In genomic region chr17:60135951-60136666, GRCh38 we compare ENCODE assay signal across 10 cellular contexts. TPM values are rescaled to one million over a fixed set of nuclear protein-coding genes. Genes with fewer than 3 reads are reported as not detected.
DNase-seq lines count a peak whose midpoint lies in the region; ATAC-seq, FAIRE-seq and TF ChIP-seq lines count a peak whose summit lies in the region.
"Had no signal": no experiment of that assay in that cellular context is flagged by ENCODE, and none has a peak within 500 bp of the region (broad histone marks: within the 10 kb centered on the region; RNA-seq: fewer than 3 reads in every experiment).

No MANE protein-coding gene starts in this region.

- peaks cover 42% of the 10 kb centered on the region for H3K27me3 Mint-ChIP-seq in activated CD8-positive, alpha-beta T cell treated with anti-CD3 and anti-CD28 coated beads, Interleukin-2, amount 10 ng/mL, durations not matched to agents 7 days and 5 days (ENCODE audit: low read depth)

- no peaks in the 10 kb centered on the region for H3F3A ChIP-seq in smooth muscle cell (ENCODE audit: low read depth)

- TF ChIP-seq POLR2A in GM12891 (IDR thresholded peaks at IDR 0.05; ENCODE audit: low read depth, low read length) = no peak

- H3K4me3 ChIP-seq in HUES6 (ENCODE audit: low read depth, low read length) = peak overlapping the region; percentile 84
- H3K4me3 ChIP-seq in iPS-11a (ENCODE audit: low read depth, low read length) = peak overlapping the region; percentile 81
- H3K4me3 ChIP-seq in smooth muscle cell = peak overlapping the region; percentile 61

- POLR2A ChIA-PET in activated CD8-positive, alpha-beta T cell treated with anti-CD3 and anti-CD28 coated beads, Interleukin-2, amount 10 ng/mL, durations not matched to agents 7 days and 5 days (lab: Charles Lee) = no interaction called here

- H3K9me3 ChIP-seq in HUES6 (ENCODE audit: control insufficient read depth, insufficient read depth, low read depth, low read length) = no peaks in the 10 kb centered on the region
- no peaks in the 10 kb centered on the region for H3K9me3 ChIP-seq in smooth muscle cell (replicated peaks; ENCODE audit: low read depth)

- WGBS in smooth muscle cell (ENCODE audit: low lambda C conversion rate) = 85% methylated on average over 13 of the region's 13 CpGs

- H3K9ac ChIP-seq in HUES6 (ENCODE audit: low read length) (no peak overlapping the region), smooth muscle cell (ENCODE audit: low read depth) (no peak overlapping the region)

- H3K4me1 ChIP-seq in HUES6 (ENCODE audit: control insufficient read depth, insufficient read depth, low read length) (peaks cover 7% of the 10 kb centered on the region; the same call in 1 of the 2 replicates), smooth muscle cell (ENCODE audit: low read depth) (peaks cover 5% of the 10 kb centered on the region)

- CTCF ChIA-PET in activated CD8-positive, alpha-beta T cell treated with anti-CD3 and anti-CD28 coated beads, Interleukin-2, amount 10 ng/mL, durations not matched to agents 7 days and 5 days (lab: Charles Lee) = no interaction called here

- H2AFZ ChIP-seq in smooth muscle cell (ENCODE audit: low read depth) = no peak overlapping the region

- no peak for TF ChIP-seq CTCF in smooth muscle cell (IDR thresholded peaks at IDR 0.05; ENCODE audit: borderline replicate concordance, insufficient read depth, poor library complexity, severe bottlenecking)

- no peaks in the 10 kb centered on the region for H4K20me1 ChIP-seq in smooth muscle cell (ENCODE audit: low read depth)

- H3K36me3 ChIP-seq in HUES6 (ENCODE audit: control insufficient read depth, insufficient read depth, low read length) (no peaks in the 10 kb centered on the region), smooth muscle cell (ENCODE audit: low read depth) (no peaks in the 10 kb centered on the region)

- H3K27ac ChIP-seq in HUES6 (ENCODE audit: low read depth, low read length) = no peak overlapping the region
- H3K27ac ChIP-seq in smooth muscle cell (ENCODE audit: low read depth) = no peak overlapping the region

- no peak for DNase-seq in activated CD8-positive, alpha-beta T cell treated with anti-CD3 and anti-CD28 coated beads, Interleukin-2, amount 10 ng/mL, durations not matched to agents 7 days and 5 days
- DNase-seq in smooth muscle cell (lab: John Stamatoyannopoulos, UW; ENCODE audit: unreplicated experiment) (no peak), NCI-H128 (lab: John Stamatoyannopoulos, UW; ENCODE audit: unreplicated experiment) (no peak), iPS-NIHi7 (ENCODE audit: extremely low spot score) (no peak), GM12891 (ENCODE audit: insufficient read length, low spot score) (no peak)
- DNase-seq: cortex of kidney had no signal

- no peak for FAIRE-seq in GM12891 (lab: Jason Lieb, UNC)

- H3K9me3 Mint-ChIP-seq in activated CD8-positive, alpha-beta T cell treated with anti-CD3 and anti-CD28 coated beads, Interleukin-2, amount 10 ng/mL, durations not matched to agents 7 days and 5 days (ENCODE audit: insufficient read depth) = no peaks in the 10 kb centered on the region

- peaks cover 27% of the 10 kb centered on the region for H3K4me1 Mint-ChIP-seq in activated CD8-positive, alpha-beta T cell treated with anti-CD3 and anti-CD28 coated beads, Interleukin-2, amount 10 ng/mL, durations not matched to agents 7 days and 5 days (ENCODE audit: low read depth)

- H3K27ac Mint-ChIP-seq in activated CD8-positive, alpha-beta T cell treated with anti-CD3 and anti-CD28 coated beads, Interleukin-2, amount 10 ng/mL, durations not matched to agents 7 days and 5 days = no peak overlapping the region

- peak overlapping the region; percentile 96 for H3K4me2 ChIP-seq in smooth muscle cell

- ATAC-seq in activated CD8-positive, alpha-beta T cell treated with anti-CD3 and anti-CD28 coated beads, Interleukin-2, amount 10 ng/mL, durations not matched to agents 7 days and 5 days = no peak
- ATAC-seq in HG02973 (IDR thresholded peaks at IDR 0.05; ENCODE audit: unreplicated experiment) = no peak

- H3K79me2 ChIP-seq in smooth muscle cell (ENCODE audit: low read depth) = no peaks in the 10 kb centered on the region

- peaks cover 12% of the 10 kb centered on the region for H3K36me3 Mint-ChIP-seq in activated CD8-positive, alpha-beta T cell treated with anti-CD3 and anti-CD28 coated beads, Interleukin-2, amount 10 ng/mL, durations not matched to agents 7 days and 5 days (ENCODE audit: low read depth)

- H3K4me3 Mint-ChIP-seq in activated CD8-positive, alpha-beta T cell treated with anti-CD3 and anti-CD28 coated beads, Interleukin-2, amount 10 ng/mL, durations not matched to agents 7 days and 5 days = peak overlapping the region; percentile 94

- H3K27me3 ChIP-seq in HUES6 (ENCODE audit: control insufficient read depth, insufficient read depth, low read length) (peaks cover 65% of the 10 kb centered on the region), smooth muscle cell (ENCODE audit: low read depth) (peaks cover 35% of the 10 kb centered on the region)

TF ChIP-seq in GM12891, 5 proteins besides CTCF, POLR2A, EP300 and RAD21:
- TF ChIP-seq SPI1 (IDR thresholded peaks at IDR 0.05; ENCODE audit: low read depth, low read length) (no peak), POLR2AphosphoS5 (IDR thresholded peaks at IDR 0.05; ENCODE audit: low read depth, low read length) (no peak), TAF1 (IDR thresholded peaks at IDR 0.05; ENCODE audit: low read depth, low read length) (no peak), POU2F2 (IDR thresholded peaks at IDR 0.05; ENCODE audit: low read depth, low read length) (no peak), PAX5 (IDR thresholded peaks at IDR 0.05; ENCODE audit: insufficient read depth, low read length, severe bottlenecking) (no peak)

RNA-seq across cellular contexts. Expression of gene CA4, which starts 13.7 kb away (rescaled TPM):
- not detected for total RNA-seq in activated CD8-positive, alpha-beta T cell treated with anti-CD3 and anti-CD28 coated beads, Interleukin-2, amount 10 ng/mL, durations not matched to agents 7 days and 5 days
- not detected in 2 replicates for total RNA-seq in smooth muscle cell
- 0.87 TPM in 1 of 2 replicates, not detected in the other for polyA plus RNA-seq in smooth muscle cell
- polyA plus RNA-seq in GM12891 (2012; ENCODE audit: low read depth, missing spikeins) = not detected
- total RNA-seq: SK-MEL-5 had no signal

RNA-seq across cellular contexts. Expression of gene HEATR6, which starts 57.4 kb away (rescaled TPM):
- 10 to 100 TPM; 18.3 to 20.1 TPM for total RNA-seq in activated CD8-positive, alpha-beta T cell treated with anti-CD3 and anti-CD28 coated beads, Interleukin-2, amount 10 ng/mL, durations not matched to agents 7 days and 5 days
- 21.9 and 22.8 TPM in 2 replicates for total RNA-seq in smooth muscle cell
- polyA plus RNA-seq in smooth muscle cell = 14.4 and 14.7 TPM in 2 replicates
- polyA plus RNA-seq in GM12891 (2012; ENCODE audit: low read depth, missing spikeins) = 9.7 TPM
